1 cellular context compared by ENCODE assay signal in the genomic region with DNA sequence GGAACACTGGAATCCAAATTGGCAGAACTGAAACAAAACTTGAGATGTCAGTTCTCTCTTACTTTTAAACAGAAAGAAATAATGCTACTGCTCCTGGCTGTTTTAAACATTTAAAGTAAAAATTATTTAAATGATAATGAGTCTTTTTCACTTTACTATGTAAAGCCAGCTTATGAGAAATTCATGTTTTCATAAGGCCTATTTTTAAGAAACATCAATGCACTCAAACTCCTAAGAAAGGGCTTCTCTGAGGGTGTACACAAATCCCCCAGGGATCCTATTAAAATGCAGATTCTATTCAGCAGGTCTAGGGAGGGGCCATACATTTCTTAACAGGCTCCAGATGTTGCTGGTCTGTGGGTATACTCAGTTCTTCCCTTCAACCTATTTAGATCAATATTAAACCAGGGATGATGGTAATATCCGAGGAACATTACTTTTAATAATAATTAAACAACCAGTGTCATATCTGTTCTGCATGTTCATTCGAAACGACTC.
TF ChIP-seq lines count a peak whose summit lies in the region.

No MANE protein-coding gene starts in this region.

TF ChIP-seq in GM12878, 131 proteins besides CTCF, POLR2A, EP300 and RAD21:
- TF ChIP-seq BHLHE40 (IDR thresholded peaks at IDR 0.05; ENCODE audit: borderline replicate concordance in 1 of 2, low read depth in 2 of 2, low read length in 1 of 2) (no peak), KAT2A (conservative IDR thresholded peaks at IDR 0.05; ENCODE audit: control insufficient read depth, low read depth, low read length) (no peak), SUPT20H (IDR thresholded peaks at IDR 0.05; ENCODE audit: borderline replicate concordance, control insufficient read depth, low read depth, low read length) (no peak), YBX1 (IDR thresholded peaks at IDR 0.05) (no peak), JUNB (IDR thresholded peaks at IDR 0.05) (no peak), RFX5 (IDR thresholded peaks at IDR 0.05; ENCODE audit: low read depth, low read length) (no peak), TARDBP (IDR thresholded peaks at IDR 0.05; ENCODE audit: borderline replicate concordance) (no peak), ZSCAN29 (IDR thresholded peaks at IDR 0.05) (no peak), SMARCA5 (IDR thresholded peaks at IDR 0.05) (no peak), MXI1 (IDR thresholded peaks at IDR 0.05; ENCODE audit: low read depth, low read length) (no peak), ZNF622 (IDR thresholded peaks at IDR 0.05) (no peak)
- TF ChIP-seq, protein P1, sequence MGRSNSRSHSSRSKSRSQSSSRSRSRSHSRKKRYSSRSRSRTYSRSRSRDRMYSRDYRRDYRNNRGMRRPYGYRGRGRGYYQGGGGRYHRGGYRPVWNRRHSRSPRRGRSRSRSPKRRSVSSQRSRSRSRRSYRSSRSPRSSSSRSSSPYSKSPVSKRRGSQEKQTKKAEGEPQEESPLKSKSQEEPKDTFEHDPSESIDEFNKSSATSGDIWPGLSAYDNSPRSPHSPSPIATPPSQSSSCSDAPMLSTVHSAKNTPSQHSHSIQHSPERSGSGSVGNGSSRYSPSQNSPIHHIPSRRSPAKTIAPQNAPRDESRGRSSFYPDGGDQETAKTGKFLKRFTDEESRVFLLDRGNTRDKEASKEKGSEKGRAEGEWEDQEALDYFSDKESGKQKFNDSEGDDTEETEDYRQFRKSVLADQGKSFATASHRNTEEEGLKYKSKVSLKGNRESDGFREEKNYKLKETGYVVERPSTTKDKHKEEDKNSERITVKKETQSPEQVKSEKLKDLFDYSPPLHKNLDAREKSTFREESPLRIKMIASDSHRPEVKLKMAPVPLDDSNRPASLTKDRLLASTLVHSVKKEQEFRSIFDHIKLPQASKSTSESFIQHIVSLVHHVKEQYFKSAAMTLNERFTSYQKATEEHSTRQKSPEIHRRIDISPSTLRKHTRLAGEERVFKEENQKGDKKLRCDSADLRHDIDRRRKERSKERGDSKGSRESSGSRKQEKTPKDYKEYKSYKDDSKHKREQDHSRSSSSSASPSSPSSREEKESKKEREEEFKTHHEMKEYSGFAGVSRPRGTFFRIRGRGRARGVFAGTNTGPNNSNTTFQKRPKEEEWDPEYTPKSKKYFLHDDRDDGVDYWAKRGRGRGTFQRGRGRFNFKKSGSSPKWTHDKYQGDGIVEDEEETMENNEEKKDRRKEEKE (IDR thresholded peaks at IDR 0.05), result no peak
- TF ChIP-seq, protein P2, sequence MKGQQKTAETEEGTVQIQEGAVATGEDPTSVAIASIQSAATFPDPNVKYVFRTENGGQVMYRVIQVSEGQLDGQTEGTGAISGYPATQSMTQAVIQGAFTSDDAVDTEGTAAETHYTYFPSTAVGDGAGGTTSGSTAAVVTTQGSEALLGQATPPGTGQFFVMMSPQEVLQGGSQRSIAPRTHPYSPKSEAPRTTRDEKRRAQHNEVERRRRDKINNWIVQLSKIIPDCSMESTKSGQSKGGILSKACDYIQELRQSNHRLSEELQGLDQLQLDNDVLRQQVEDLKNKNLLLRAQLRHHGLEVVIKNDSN (IDR thresholded peaks at IDR 0.05; ENCODE audit: borderline replicate concordance, extremely low read length, insufficient read depth, low read depth, low read length), result no peak
- TF ChIP-seq, protein P3, sequence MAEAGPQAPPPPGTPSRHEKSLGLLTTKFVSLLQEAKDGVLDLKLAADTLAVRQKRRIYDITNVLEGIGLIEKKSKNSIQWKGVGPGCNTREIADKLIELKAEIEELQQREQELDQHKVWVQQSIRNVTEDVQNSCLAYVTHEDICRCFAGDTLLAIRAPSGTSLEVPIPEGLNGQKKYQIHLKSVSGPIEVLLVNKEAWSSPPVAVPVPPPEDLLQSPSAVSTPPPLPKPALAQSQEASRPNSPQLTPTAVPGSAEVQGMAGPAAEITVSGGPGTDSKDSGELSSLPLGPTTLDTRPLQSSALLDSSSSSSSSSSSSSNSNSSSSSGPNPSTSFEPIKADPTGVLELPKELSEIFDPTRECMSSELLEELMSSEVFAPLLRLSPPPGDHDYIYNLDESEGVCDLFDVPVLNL (IDR thresholded peaks at IDR 0.05; ENCODE audit: low read depth, low read length), result no peak
- TF ChIP-seq, protein P4, sequence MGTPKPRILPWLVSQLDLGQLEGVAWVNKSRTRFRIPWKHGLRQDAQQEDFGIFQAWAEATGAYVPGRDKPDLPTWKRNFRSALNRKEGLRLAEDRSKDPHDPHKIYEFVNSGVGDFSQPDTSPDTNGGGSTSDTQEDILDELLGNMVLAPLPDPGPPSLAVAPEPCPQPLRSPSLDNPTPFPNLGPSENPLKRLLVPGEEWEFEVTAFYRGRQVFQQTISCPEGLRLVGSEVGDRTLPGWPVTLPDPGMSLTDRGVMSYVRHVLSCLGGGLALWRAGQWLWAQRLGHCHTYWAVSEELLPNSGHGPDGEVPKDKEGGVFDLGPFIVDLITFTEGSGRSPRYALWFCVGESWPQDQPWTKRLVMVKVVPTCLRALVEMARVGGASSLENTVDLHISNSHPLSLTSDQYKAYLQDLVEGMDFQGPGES (IDR thresholded peaks at IDR 0.05), result no peak
